18 cellular contexts compared by ENCODE assay signal in the genomic region with DNA sequence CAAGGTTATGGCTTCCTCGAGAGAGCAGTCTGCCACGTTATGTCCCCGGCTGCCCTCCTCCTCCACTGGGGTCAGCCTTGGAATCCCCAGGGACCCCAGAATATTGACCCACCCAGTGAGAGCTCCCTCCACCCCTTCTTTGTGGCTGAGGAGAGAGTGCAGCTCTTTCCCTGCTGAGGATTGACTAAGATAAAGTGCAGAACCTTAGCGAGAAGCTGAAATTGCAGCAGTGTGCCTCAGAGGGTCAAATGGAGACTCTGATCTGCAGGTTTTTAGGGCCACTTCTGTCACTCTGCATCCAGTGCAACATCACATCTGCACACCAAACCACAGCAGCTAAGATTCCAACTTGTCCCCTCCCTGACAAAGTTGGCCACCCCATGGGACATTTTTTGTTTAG. TPM values are rescaled to one million over a fixed set of nuclear protein-coding genes. Genes with fewer than 3 reads are reported as not detected.
"Had no signal": no experiment of that assay in that cellular context is flagged by ENCODE, and none has a peak within 500 bp of the region (broad histone marks: within the 10 kb centered on the region; RNA-seq: fewer than 3 reads in every experiment).

No MANE protein-coding gene starts in this region.

- H3K27me3 ChIP-seq: colonic mucosa, esophagus squamous epithelium, foreskin keratinocyte, suprapubic skin, upper lobe of right lung had no signal

- H3K9me3 Mint-ChIP-seq: activated CD4-positive, alpha-beta T cell treated with anti-CD3 and anti-CD28 coated beads, Interleukin-2, amount 10 ng/mL, durations not matched to agents 7 days and 5 days; activated naive CD8-positive, alpha-beta T cell treated with anti-CD3 and anti-CD28 coated beads, Interleukin-2, amount 10 ng/mL, durations not matched to agents 7 days and 5 days; activated T-helper 1 cell treated with anti-CD3 and anti-CD28 coated beads, Interleukin-12 subunit alpha, Interleukin-12 subunit beta, Interleukin-2, Interleukin-4 antibody, amounts not matched to agents 30 ng/mL and 10 ng/mL and 1 ng/mL, durations not matched to agents 14 hours and 24 hours and 36 hours; T-cell had no signal

- H3K4me3 ChIP-seq: colonic mucosa, esophagus squamous epithelium, suprapubic skin, upper lobe of right lung had no signal

- H3K27ac Mint-ChIP-seq: activated CD4-positive, alpha-beta T cell treated with anti-CD3 and anti-CD28 coated beads, Interleukin-2, amount 10 ng/mL, durations not matched to agents 7 days and 5 days; activated naive CD8-positive, alpha-beta T cell treated with anti-CD3 and anti-CD28 coated beads, Interleukin-2, amount 10 ng/mL, durations not matched to agents 7 days and 5 days; activated T-helper 1 cell treated with anti-CD3 and anti-CD28 coated beads, Interleukin-12 subunit alpha, Interleukin-12 subunit beta, Interleukin-2, Interleukin-4 antibody, amounts not matched to agents 30 ng/mL and 10 ng/mL and 1 ng/mL, durations not matched to agents 14 hours and 24 hours and 36 hours; immature natural killer cell; T-cell had no signal

- H3K27me3 Mint-ChIP-seq: activated CD4-positive, alpha-beta T cell treated with anti-CD3 and anti-CD28 coated beads, Interleukin-2, amount 10 ng/mL, durations not matched to agents 7 days and 5 days had no signal

- H3K9me3 ChIP-seq: colonic mucosa, esophagus squamous epithelium, suprapubic skin, upper lobe of right lung had no signal

- H3K4me1 ChIP-seq: colonic mucosa, upper lobe of right lung had no signal

- H3K27ac ChIP-seq: colonic mucosa, esophagus squamous epithelium, foreskin keratinocyte, suprapubic skin, upper lobe of right lung had no signal

- H3K4me1 Mint-ChIP-seq: T-cell had no signal

- H3K4me3 Mint-ChIP-seq: activated CD4-positive, alpha-beta T cell treated with anti-CD3 and anti-CD28 coated beads, Interleukin-2, amount 10 ng/mL, durations not matched to agents 7 days and 5 days; activated naive CD8-positive, alpha-beta T cell treated with anti-CD3 and anti-CD28 coated beads, Interleukin-2, amount 10 ng/mL, durations not matched to agents 7 days and 5 days; activated T-helper 1 cell treated with anti-CD3 and anti-CD28 coated beads, Interleukin-12 subunit alpha, Interleukin-12 subunit beta, Interleukin-2, Interleukin-4 antibody, amounts not matched to agents 30 ng/mL and 10 ng/mL and 1 ng/mL, durations not matched to agents 14 hours and 24 hours and 36 hours; immature natural killer cell; T-cell had no signal

- DNase-seq: activated CD4-positive, alpha-beta T cell treated with anti-CD3 and anti-CD28 coated beads, Interleukin-2, amount 10 ng/mL, durations not matched to agents 7 days and 5 days; activated CD8-positive, alpha-beta memory T cell treated with anti-CD3 and anti-CD28 coated beads for 24 hours; activated naive CD8-positive, alpha-beta T cell treated with anti-CD3 and anti-CD28 coated beads, Interleukin-2, amount 10 ng/mL, durations not matched to agents 7 days and 5 days; aorta; colonic mucosa; esophagus squamous epithelium; immature natural killer cell; stimulated activated CD4-positive, alpha-beta T cell treated with anti-CD3 and anti-CD28 coated beads, Interleukin-15, amount 100 ng/mL, for 24 hours; stimulated activated CD4-positive, alpha-beta T cell treated with anti-CD3 and anti-CD28 coated beads, Interleukin-4, amount 100 ng/mL, for 1 hour; stimulated activated naive CD4-positive, alpha-beta T cell treated with Interleukin-2 at 50 U/mL for 16 hours; T-cell; T-helper 9 cell; upper lobe of right lung had no signal

- H3K36me3 Mint-ChIP-seq: activated naive CD8-positive, alpha-beta T cell treated with anti-CD3 and anti-CD28 coated beads, Interleukin-2, amount 10 ng/mL, durations not matched to agents 7 days and 5 days; immature natural killer cell; T-cell had no signal

- H3K36me3 ChIP-seq: colonic mucosa, esophagus squamous epithelium, suprapubic skin, upper lobe of right lung had no signal

RNA-seq across cellular contexts. Expression of a gene that starts 25.6 kb away (rescaled TPM):
- total RNA-seq: SK-MEL-5, skeletal muscle tissue had no signal
- polyA plus RNA-seq: immature natural killer cell had no signal
